1 cellular context compared by ENCODE assay signal in the genomic region with DNA sequence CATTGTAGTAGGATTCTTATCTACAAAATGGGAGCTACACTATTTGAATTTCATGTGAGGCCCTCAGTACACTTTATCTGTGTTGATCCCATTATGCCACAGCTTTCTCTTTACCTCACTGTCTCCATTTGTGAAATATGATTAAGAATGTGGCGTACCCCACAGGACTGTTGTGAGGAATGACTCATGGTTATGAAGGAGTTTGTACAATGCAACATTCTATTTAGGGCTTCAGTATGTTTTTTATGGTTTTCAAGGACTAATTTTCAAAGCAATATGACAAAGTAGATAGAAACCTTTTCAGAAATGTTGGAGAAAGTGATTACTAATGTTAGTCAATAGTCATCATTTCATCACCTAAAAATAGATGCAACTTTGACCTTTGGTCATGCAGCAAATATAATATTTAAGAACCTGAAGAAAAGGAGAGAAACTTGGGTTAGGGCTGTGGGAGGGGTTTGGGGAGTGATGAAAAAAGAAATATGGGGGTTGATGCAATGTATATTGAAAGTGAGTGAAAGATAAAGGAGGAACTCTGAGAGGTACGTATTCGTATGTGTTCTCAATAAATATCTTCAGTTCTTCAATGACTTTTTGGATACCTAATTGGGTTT.
A peak's percentile ranks its signal among the peaks of the same experiment; 100 is the strongest.
TF ChIP-seq lines count a peak whose summit lies in the region.

No MANE protein-coding gene starts in this region.

TF ChIP-seq in GM12878, 131 proteins besides CTCF, POLR2A, EP300 and RAD21 (continued from another document and continues in another):
- TF ChIP-seq, protein P1, sequence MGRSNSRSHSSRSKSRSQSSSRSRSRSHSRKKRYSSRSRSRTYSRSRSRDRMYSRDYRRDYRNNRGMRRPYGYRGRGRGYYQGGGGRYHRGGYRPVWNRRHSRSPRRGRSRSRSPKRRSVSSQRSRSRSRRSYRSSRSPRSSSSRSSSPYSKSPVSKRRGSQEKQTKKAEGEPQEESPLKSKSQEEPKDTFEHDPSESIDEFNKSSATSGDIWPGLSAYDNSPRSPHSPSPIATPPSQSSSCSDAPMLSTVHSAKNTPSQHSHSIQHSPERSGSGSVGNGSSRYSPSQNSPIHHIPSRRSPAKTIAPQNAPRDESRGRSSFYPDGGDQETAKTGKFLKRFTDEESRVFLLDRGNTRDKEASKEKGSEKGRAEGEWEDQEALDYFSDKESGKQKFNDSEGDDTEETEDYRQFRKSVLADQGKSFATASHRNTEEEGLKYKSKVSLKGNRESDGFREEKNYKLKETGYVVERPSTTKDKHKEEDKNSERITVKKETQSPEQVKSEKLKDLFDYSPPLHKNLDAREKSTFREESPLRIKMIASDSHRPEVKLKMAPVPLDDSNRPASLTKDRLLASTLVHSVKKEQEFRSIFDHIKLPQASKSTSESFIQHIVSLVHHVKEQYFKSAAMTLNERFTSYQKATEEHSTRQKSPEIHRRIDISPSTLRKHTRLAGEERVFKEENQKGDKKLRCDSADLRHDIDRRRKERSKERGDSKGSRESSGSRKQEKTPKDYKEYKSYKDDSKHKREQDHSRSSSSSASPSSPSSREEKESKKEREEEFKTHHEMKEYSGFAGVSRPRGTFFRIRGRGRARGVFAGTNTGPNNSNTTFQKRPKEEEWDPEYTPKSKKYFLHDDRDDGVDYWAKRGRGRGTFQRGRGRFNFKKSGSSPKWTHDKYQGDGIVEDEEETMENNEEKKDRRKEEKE (IDR thresholded peaks at IDR 0.05) = no peak
- TF ChIP-seq DPF2 (IDR thresholded peaks at IDR 0.05) = 0 out of 2 replicates have a peak, but pooled peaks have one; percentile 28
- no peak for TF ChIP-seq NR2C2 (IDR thresholded peaks at IDR 0.05; ENCODE audit: borderline replicate concordance, control insufficient read depth, insufficient read length, low read depth)
- TF ChIP-seq STAT1 (conservative IDR thresholded peaks at IDR 0.05) = no peak
- TF ChIP-seq, protein P2, sequence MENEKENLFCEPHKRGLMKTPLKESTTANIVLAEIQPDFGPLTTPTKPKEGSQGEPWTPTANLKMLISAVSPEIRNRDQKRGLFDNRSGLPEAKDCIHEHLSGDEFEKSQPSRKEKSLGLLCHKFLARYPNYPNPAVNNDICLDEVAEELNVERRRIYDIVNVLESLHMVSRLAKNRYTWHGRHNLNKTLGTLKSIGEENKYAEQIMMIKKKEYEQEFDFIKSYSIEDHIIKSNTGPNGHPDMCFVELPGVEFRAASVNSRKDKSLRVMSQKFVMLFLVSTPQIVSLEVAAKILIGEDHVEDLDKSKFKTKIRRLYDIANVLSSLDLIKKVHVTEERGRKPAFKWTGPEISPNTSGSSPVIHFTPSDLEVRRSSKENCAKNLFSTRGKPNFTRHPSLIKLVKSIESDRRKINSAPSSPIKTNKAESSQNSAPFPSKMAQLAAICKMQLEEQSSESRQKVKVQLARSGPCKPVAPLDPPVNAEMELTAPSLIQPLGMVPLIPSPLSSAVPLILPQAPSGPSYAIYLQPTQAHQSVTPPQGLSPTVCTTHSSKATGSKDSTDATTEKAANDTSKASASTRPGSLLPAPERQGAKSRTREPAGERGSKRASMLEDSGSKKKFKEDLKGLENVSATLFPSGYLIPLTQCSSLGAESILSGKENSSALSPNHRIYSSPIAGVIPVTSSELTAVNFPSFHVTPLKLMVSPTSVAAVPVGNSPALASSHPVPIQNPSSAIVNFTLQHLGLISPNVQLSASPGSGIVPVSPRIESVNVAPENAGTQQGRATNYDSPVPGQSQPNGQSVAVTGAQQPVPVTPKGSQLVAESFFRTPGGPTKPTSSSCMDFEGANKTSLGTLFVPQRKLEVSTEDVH (IDR thresholded peaks at IDR 0.05; ENCODE audit: low read depth, partially characterized antibody) = no peak
- peak in 1 of 2 experiments; percentile 47; a peak in 1 of 4 replicates for TF ChIP-seq CEBPB (IDR thresholded peaks at IDR 0.05; ENCODE audit: borderline replicate concordance in 1 of 2, low read depth in 2 of 2, low read length in 2 of 2)
- TF ChIP-seq TCF3 (IDR thresholded peaks at IDR 0.05; ENCODE audit: borderline replicate concordance, insufficient read depth, low read depth, low read length) = no peak
- TF ChIP-seq, protein P3, sequence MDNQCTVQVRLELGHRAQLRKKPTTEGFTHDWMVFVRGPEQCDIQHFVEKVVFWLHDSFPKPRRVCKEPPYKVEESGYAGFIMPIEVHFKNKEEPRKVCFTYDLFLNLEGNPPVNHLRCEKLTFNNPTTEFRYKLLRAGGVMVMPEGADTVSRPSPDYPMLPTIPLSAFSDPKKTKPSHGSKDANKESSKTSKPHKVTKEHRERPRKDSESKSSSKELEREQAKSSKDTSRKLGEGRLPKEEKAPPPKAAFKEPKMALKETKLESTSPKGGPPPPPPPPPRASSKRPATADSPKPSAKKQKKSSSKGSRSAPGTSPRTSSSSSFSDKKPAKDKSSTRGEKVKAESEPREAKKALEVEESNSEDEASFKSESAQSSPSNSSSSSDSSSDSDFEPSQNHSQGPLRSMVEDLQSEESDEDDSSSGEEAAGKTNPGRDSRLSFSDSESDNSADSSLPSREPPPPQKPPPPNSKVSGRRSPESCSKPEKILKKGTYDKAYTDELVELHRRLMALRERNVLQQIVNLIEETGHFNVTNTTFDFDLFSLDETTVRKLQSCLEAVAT (IDR thresholded peaks at IDR 0.05) = no peak
- TF ChIP-seq MYB (IDR thresholded peaks at IDR 0.05; ENCODE audit: borderline replicate concordance, low read depth, low read length) = no peak
- TF ChIP-seq, protein P4, sequence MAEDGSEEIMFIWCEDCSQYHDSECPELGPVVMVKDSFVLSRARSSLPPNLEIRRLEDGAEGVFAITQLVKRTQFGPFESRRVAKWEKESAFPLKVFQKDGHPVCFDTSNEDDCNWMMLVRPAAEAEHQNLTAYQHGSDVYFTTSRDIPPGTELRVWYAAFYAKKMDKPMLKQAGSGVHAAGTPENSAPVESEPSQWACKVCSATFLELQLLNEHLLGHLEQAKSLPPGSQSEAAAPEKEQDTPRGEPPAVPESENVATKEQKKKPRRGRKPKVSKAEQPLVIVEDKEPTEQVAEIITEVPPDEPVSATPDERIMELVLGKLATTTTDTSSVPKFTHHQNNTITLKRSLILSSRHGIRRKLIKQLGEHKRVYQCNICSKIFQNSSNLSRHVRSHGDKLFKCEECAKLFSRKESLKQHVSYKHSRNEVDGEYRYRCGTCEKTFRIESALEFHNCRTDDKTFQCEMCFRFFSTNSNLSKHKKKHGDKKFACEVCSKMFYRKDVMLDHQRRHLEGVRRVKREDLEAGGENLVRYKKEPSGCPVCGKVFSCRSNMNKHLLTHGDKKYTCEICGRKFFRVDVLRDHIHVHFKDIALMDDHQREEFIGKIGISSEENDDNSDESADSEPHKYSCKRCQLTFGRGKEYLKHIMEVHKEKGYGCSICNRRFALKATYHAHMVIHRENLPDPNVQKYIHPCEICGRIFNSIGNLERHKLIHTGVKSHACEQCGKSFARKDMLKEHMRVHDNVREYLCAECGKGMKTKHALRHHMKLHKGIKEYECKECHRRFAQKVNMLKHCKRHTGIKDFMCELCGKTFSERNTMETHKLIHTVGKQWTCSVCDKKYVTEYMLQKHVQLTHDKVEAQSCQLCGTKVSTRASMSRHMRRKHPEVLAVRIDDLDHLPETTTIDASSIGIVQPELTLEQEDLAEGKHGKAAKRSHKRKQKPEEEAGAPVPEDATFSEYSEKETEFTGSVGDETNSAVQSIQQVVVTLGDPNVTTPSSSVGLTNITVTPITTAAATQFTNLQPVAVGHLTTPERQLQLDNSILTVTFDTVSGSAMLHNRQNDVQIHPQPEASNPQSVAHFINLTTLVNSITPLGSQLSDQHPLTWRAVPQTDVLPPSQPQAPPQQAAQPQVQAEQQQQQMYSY (CRISPR knock-in tag; IDR thresholded peaks at IDR 0.05) = no peak
- TF ChIP-seq ZNF24 (IDR thresholded peaks at IDR 0.05) = no peak
- no peak for TF ChIP-seq SUZ12 (IDR thresholded peaks at IDR 0.05; ENCODE audit: unreplicated experiment)
- TF ChIP-seq POLR2AphosphoS2 (IDR thresholded peaks at IDR 0.05; ENCODE audit: low read depth, low read length) = no peak
- TF ChIP-seq, protein P5, sequence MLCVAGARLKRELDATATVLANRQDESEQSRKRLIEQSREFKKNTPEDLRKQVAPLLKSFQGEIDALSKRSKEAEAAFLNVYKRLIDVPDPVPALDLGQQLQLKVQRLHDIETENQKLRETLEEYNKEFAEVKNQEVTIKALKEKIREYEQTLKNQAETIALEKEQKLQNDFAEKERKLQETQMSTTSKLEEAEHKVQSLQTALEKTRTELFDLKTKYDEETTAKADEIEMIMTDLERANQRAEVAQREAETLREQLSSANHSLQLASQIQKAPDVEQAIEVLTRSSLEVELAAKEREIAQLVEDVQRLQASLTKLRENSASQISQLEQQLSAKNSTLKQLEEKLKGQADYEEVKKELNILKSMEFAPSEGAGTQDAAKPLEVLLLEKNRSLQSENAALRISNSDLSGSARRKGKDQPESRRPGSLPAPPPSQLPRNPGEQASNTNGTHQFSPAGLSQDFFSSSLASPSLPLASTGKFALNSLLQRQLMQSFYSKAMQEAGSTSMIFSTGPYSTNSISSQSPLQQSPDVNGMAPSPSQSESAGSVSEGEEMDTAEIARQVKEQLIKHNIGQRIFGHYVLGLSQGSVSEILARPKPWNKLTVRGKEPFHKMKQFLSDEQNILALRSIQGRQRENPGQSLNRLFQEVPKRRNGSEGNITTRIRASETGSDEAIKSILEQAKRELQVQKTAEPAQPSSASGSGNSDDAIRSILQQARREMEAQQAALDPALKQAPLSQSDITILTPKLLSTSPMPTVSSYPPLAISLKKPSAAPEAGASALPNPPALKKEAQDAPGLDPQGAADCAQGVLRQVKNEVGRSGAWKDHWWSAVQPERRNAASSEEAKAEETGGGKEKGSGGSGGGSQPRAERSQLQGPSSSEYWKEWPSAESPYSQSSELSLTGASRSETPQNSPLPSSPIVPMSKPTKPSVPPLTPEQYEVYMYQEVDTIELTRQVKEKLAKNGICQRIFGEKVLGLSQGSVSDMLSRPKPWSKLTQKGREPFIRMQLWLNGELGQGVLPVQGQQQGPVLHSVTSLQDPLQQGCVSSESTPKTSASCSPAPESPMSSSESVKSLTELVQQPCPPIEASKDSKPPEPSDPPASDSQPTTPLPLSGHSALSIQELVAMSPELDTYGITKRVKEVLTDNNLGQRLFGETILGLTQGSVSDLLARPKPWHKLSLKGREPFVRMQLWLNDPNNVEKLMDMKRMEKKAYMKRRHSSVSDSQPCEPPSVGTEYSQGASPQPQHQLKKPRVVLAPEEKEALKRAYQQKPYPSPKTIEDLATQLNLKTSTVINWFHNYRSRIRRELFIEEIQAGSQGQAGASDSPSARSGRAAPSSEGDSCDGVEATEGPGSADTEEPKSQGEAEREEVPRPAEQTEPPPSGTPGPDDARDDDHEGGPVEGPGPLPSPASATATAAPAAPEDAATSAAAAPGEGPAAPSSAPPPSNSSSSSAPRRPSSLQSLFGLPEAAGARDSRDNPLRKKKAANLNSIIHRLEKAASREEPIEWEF (IDR thresholded peaks at IDR 0.05; ENCODE audit: insufficient replicate concordance, low read depth, low read length) = no peak
- peak; percentile 84 for TF ChIP-seq JUNB (IDR thresholded peaks at IDR 0.05)
- TF ChIP-seq BACH1 (IDR thresholded peaks at IDR 0.05; ENCODE audit: borderline replicate concordance) = no peak
- TF ChIP-seq, protein P6, sequence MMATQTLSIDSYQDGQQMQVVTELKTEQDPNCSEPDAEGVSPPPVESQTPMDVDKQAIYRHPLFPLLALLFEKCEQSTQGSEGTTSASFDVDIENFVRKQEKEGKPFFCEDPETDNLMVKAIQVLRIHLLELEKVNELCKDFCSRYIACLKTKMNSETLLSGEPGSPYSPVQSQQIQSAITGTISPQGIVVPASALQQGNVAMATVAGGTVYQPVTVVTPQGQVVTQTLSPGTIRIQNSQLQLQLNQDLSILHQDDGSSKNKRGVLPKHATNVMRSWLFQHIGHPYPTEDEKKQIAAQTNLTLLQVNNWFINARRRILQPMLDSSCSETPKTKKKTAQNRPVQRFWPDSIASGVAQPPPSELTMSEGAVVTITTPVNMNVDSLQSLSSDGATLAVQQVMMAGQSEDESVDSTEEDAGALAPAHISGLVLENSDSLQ (IDR thresholded peaks at IDR 0.05) = no peak
- TF ChIP-seq SIN3A (IDR thresholded peaks at IDR 0.05; ENCODE audit: low read depth, low read length) = no peak
- no peak for TF ChIP-seq ZNF207 (IDR thresholded peaks at IDR 0.05; ENCODE audit: borderline replicate concordance)
- TF ChIP-seq FOS (IDR thresholded peaks at IDR 0.05; ENCODE audit: borderline replicate concordance, extremely low read depth, insufficient read length) = no peak
- TF ChIP-seq SMAD5 (IDR thresholded peaks at IDR 0.05; ENCODE audit: low read depth) = no peak
- TF ChIP-seq, protein P7, sequence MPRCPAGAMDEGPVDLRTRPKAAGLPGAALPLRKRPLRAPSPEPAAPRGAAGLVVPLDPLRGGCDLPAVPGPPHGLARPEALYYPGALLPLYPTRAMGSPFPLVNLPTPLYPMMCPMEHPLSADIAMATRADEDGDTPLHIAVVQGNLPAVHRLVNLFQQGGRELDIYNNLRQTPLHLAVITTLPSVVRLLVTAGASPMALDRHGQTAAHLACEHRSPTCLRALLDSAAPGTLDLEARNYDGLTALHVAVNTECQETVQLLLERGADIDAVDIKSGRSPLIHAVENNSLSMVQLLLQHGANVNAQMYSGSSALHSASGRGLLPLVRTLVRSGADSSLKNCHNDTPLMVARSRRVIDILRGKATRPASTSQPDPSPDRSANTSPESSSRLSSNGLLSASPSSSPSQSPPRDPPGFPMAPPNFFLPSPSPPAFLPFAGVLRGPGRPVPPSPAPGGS (IDR thresholded peaks at IDR 0.05; ENCODE audit: borderline replicate concordance, insufficient read depth, low read depth, low read length, poor library complexity, severe bottlenecking) = no peak
- TF ChIP-seq NRF1 (conservative IDR thresholded peaks at IDR 0.05; ENCODE audit: low read depth, low read length) = no peak
- TF ChIP-seq, protein P8, sequence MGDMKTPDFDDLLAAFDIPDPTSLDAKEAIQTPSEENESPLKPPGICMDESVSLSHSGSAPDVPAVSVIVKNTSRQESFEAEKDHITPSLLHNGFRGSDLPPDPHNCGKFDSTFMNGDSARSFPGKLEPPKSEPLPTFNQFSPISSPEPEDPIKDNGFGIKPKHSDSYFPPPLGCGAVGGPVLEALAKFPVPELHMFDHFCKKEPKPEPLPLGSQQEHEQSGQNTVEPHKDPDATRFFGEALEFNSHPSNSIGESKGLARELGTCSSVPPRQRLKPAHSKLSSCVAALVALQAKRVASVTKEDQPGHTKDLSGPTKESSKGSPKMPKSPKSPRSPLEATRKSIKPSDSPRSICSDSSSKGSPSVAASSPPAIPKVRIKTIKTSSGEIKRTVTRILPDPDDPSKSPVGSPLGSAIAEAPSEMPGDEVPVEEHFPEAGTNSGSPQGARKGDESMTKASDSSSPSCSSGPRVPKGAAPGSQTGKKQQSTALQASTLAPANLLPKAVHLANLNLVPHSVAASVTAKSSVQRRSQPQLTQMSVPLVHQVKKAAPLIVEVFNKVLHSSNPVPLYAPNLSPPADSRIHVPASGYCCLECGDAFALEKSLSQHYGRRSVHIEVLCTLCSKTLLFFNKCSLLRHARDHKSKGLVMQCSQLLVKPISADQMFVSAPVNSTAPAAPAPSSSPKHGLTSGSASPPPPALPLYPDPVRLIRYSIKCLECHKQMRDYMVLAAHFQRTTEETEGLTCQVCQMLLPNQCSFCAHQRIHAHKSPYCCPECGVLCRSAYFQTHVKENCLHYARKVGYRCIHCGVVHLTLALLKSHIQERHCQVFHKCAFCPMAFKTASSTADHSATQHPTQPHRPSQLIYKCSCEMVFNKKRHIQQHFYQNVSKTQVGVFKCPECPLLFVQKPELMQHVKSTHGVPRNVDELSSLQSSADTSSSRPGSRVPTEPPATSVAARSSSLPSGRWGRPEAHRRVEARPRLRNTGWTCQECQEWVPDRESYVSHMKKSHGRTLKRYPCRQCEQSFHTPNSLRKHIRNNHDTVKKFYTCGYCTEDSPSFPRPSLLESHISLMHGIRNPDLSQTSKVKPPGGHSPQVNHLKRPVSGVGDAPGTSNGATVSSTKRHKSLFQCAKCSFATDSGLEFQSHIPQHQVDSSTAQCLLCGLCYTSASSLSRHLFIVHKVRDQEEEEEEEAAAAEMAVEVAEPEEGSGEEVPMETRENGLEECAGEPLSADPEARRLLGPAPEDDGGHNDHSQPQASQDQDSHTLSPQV (IDR thresholded peaks at IDR 0.05) = no peak
- TF ChIP-seq ZBED1 (IDR thresholded peaks at IDR 0.05; ENCODE audit: borderline replicate concordance) = peak; percentile 62
- no peak for TF ChIP-seq LARP7 (IDR thresholded peaks at IDR 0.05)
- TF ChIP-seq MTA3 (IDR thresholded peaks at IDR 0.05; ENCODE audit: borderline replicate concordance, low read length) = no peak
- TF ChIP-seq NBN (IDR thresholded peaks at IDR 0.05) = no peak
